In genomic region chr11:117177534-117178209, GRCh38 we compare ENCODE assay signal across 8 cellular contexts. TPM values are rescaled to one million over a fixed set of nuclear protein-coding genes. Genes with fewer than 3 reads are reported as not detected.
DNase-seq lines count a peak whose midpoint lies in the region; ATAC-seq and TF ChIP-seq lines count a peak whose summit lies in the region.

No MANE protein-coding gene starts in this region.

- H2AFZ ChIP-seq in GM23338, result peak overlapping the region; percentile 61; the same call in 1 of the 2 replicates

- CTCF ChIA-PET in activated CD4-positive, alpha-beta memory T cell treated with anti-CD3 and anti-CD28 coated beads for 36 hours (lab: Charles Lee), result interaction anchor here (0.6 to 5.1 kb wide), 5 partner anchors 12 to 323 kb away, joined by 4 to 61 read pairs (median 9); partner anchors contain the start of gene PAFAH1B2

- peak overlapping the region; percentile 88 for H3K27ac Mint-ChIP-seq in GM23338
- H3K27ac Mint-ChIP-seq in activated CD4-positive, alpha-beta memory T cell treated with anti-CD3 and anti-CD28 coated beads for 36 hours, result peak overlapping the region; percentile 79

- peaks cover 25% of the 10 kb centered on the region for H3K4me1 ChIP-seq in GM23338 (ENCODE audit: insufficient read depth)

- ATAC-seq in GM23338 (no peak), HG02938 (IDR thresholded peaks at IDR 0.05; ENCODE audit: unreplicated experiment) (no peak)

- POLR2A ChIA-PET in activated CD4-positive, alpha-beta memory T cell treated with anti-CD3 and anti-CD28 coated beads for 36 hours (lab: Charles Lee), result interaction anchor here (2.8 to 2.9 kb wide), 2 partner anchors 33 to 53 kb away, joined by 22 to 23 read pairs; partner anchors contain the start of genes PAFAH1B2 and PCSK7

- no peak for TF ChIP-seq CTCF in GM23338 (conservative IDR thresholded peaks at IDR 0.05; ENCODE audit: low read depth in 2 of 2)
- TF ChIP-seq CTCF in foreskin fibroblast (IDR thresholded peaks at IDR 0.05; ENCODE audit: low read depth, low read length), result no peak

- H3K36me3 Mint-ChIP-seq in GM23338 (ENCODE audit: low read depth), result peaks cover 2% of the 10 kb centered on the region
- no peaks in the 10 kb centered on the region for H3K36me3 Mint-ChIP-seq in activated CD4-positive, alpha-beta memory T cell treated with anti-CD3 and anti-CD28 coated beads for 36 hours

- H3K4me1 Mint-ChIP-seq in GM23338, result peaks cover 26% of the 10 kb centered on the region
- H3K4me1 Mint-ChIP-seq in activated CD4-positive, alpha-beta memory T cell treated with anti-CD3 and anti-CD28 coated beads for 36 hours (ENCODE audit: low read depth), result peaks cover 29% of the 10 kb centered on the region

- no peaks in the 10 kb centered on the region for H3K27me3 ChIP-seq in GM23338 (ENCODE audit: insufficient read depth)

- peaks cover 30% of the 10 kb centered on the region for H3F3A ChIP-seq in GM23338 (replicated peaks; ENCODE audit: low read depth)

- peak overlapping the region; percentile 95 for H3K4me3 Mint-ChIP-seq in GM23338
- peak overlapping the region; percentile 92 for H3K4me3 Mint-ChIP-seq in activated CD4-positive, alpha-beta memory T cell treated with anti-CD3 and anti-CD28 coated beads for 36 hours

- peak overlapping the region; percentile 95 for H3K27ac ChIP-seq in GM23338 (ENCODE audit: low read depth)

- no peaks in the 10 kb centered on the region for H3K36me3 ChIP-seq in GM23338 (ENCODE audit: insufficient read depth)

- H3K4me2 ChIP-seq in GM23338, result peak overlapping the region; percentile 97

- DNase-seq in GM23338 (ENCODE audit: low spot score), result no peak
- no peak for DNase-seq in activated CD4-positive, alpha-beta memory T cell treated with anti-CD3 and anti-CD28 coated beads for 36 hours
- DNase-seq in foreskin fibroblast, result no peak
- DNase-seq in skeletal muscle cell (ENCODE audit: low read depth), result no peak
- DNase-seq in T-helper 9 cell, result no peak
- no peak for DNase-seq in NCI-H2227 (lab: John Stamatoyannopoulos, UW; ENCODE audit: unreplicated experiment)
- no peak for DNase-seq in NCI-H82 treated with DMSO at 0.1 percent for 48 hours (lab: John Stamatoyannopoulos, UW; ENCODE audit: unreplicated experiment)

- peaks cover 15% of the 10 kb centered on the region for H3K27me3 Mint-ChIP-seq in GM23338 (ENCODE audit: insufficient read depth, low read depth, poor library complexity)
- H3K27me3 Mint-ChIP-seq in activated CD4-positive, alpha-beta memory T cell treated with anti-CD3 and anti-CD28 coated beads for 36 hours, result no peaks in the 10 kb centered on the region

- intact Hi-C loops in activated CD4-positive, alpha-beta memory T cell treated with anti-CD3 and anti-CD28 coated beads for 36 hours (cut with micrococcal nuclease), result loop anchor here (1.0 kb wide), 2 partner anchors 33 to 53 kb away; partner anchors contain the start of gene PAFAH1B2

- H3K9me2 ChIP-seq in GM23338 (ENCODE audit: insufficient read depth), result no peaks in the 10 kb centered on the region

- H3K9me3 Mint-ChIP-seq in GM23338, result no peaks in the 10 kb centered on the region
- no peaks in the 10 kb centered on the region for H3K9me3 Mint-ChIP-seq in activated CD4-positive, alpha-beta memory T cell treated with anti-CD3 and anti-CD28 coated beads for 36 hours

- H3K4me3 ChIP-seq in GM23338 (peak overlapping the region; percentile 95), foreskin fibroblast (ENCODE audit: low read depth in 1 of 2, low read length in 2 of 2) (peak overlapping the region; percentile 78 to 90), skeletal muscle cell (ENCODE audit: low read depth, low read length) (peak overlapping the region; percentile 82)

- peaks cover 5% of the 10 kb centered on the region; the same call in 1 of the 2 replicates for H3K79me2 ChIP-seq in GM23338 (replicated peaks; ENCODE audit: insufficient read depth)

- H4K20me1 ChIP-seq in GM23338 (replicated peaks; ENCODE audit: insufficient read depth), result no peaks in the 10 kb centered on the region

TF ChIP-seq in GM23338, 12 proteins besides CTCF, POLR2A, EP300 and RAD21 (continues in another document):
- TF ChIP-seq, protein P1, sequence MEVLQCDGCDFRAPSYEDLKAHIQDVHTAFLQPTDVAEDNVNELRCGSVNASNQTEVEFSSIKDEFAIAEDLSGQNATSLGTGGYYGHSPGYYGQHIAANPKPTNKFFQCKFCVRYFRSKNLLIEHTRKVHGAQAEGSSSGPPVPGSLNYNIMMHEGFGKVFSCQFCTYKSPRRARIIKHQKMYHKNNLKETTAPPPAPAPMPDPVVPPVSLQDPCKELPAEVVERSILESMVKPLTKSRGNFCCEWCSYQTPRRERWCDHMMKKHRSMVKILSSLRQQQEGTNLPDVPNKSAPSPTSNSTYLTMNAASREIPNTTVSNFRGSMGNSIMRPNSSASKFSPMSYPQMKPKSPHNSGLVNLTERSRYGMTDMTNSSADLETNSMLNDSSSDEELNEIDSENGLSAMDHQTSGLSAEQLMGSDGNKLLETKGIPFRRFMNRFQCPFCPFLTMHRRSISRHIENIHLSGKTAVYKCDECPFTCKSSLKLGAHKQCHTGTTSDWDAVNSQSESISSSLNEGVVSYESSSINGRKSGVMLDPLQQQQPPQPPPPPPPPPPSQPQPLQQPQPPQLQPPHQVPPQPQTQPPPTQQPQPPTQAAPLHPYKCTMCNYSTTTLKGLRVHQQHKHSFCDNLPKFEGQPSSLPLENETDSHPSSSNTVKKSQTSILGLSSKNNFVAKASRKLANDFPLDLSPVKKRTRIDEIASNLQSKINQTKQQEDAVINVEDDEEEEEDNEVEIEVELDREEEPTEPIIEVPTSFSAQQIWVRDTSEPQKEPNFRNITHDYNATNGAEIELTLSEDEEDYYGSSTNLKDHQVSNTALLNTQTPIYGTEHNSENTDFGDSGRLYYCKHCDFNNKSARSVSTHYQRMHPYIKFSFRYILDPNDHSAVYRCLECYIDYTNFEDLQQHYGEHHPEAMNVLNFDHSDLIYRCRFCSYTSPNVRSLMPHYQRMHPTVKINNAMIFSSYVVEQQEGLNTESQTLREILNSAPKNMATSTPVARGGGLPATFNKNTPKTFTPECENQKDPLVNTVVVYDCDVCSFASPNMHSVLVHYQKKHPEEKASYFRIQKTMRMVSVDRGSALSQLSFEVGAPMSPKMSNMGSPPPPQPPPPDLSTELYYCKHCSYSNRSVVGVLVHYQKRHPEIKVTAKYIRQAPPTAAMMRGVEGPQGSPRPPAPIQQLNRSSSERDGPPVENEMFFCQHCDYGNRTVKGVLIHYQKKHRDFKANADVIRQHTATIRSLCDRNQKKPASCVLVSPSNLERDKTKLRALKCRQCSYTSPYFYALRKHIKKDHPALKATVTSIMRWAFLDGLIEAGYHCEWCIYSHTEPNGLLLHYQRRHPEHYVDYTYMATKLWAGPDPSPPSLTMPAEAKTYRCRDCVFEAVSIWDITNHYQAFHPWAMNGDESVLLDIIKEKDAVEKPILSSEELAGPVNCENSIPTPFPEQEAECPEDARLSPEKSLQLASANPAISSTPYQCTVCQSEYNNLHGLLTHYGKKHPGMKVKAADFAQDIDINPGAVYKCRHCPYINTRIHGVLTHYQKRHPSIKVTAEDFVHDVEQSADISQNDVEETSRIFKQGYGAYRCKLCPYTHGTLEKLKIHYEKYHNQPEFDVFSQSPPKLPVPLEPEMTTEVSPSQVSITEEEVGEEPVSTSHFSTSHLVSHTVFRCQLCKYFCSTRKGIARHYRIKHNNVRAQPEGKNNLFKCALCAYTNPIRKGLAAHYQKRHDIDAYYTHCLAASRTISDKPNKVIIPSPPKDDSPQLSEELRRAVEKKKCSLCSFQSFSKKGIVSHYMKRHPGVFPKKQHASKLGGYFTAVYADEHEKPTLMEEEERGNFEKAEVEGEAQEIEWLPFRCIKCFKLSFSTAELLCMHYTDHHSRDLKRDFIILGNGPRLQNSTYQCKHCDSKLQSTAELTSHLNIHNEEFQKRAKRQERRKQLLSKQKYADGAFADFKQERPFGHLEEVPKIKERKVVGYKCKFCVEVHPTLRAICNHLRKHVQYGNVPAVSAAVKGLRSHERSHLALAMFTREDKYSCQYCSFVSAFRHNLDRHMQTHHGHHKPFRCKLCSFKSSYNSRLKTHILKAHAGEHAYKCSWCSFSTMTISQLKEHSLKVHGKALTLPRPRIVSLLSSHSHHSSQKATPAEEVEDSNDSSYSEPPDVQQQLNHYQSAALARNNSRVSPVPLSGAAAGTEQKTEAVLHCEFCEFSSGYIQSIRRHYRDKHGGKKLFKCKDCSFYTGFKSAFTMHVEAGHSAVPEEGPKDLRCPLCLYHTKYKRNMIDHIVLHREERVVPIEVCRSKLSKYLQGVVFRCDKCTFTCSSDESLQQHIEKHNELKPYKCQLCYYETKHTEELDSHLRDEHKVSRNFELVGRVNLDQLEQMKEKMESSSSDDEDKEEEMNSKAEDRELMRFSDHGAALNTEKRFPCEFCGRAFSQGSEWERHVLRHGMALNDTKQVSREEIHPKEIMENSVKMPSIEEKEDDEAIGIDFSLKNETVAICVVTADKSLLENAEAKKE (CRISPR knock-in tag; IDR thresholded peaks at IDR 0.05), result no peak
- no peak for TF ChIP-seq CREB1 (CRISPR knock-in tag; IDR thresholded peaks at IDR 0.05; ENCODE audit: low read depth)
- TF ChIP-seq POLR2AphosphoS5 (IDR thresholded peaks at IDR 0.05; ENCODE audit: low read depth), result no peak

RNA-seq across cellular contexts. Expression of gene SIDT2, which starts 0.9 kb away (rescaled TPM):
- 11.3 and 12.1 TPM in 2 replicates for total RNA-seq in GM23338 (2014; rRNA removed; shearing (Covaris generic))
- 7.5 and 9.2 TPM in 2 replicates for polyA plus RNA-seq in GM23338 (2016; fragmentation: Nextera tagmentation; extraction: Ambion mirVana)
- total RNA-seq in activated CD4-positive, alpha-beta memory T cell treated with anti-CD3 and anti-CD28 coated beads for 36 hours, result 10 to 100 TPM; 21.5 to 26.0 TPM

RNA-seq across cellular contexts. Expression of gene TAGLN, which starts 21.5 kb away (rescaled TPM):
- total RNA-seq in GM23338 (2014; rRNA removed; shearing (Covaris generic)), result 130 and 138 TPM in 2 replicates
- 86.8 TPM in 2 replicates for polyA plus RNA-seq in GM23338 (2016; fragmentation: Nextera tagmentation; extraction: Ambion mirVana)
- 1 to 10 TPM; 3.1 to 4.0 TPM for total RNA-seq in activated CD4-positive, alpha-beta memory T cell treated with anti-CD3 and anti-CD28 coated beads for 36 hours

RNA-seq across cellular contexts. Expression of gene PAFAH1B2, which starts 33.6 kb away (rescaled TPM):
- 143 and 148 TPM in 2 replicates for total RNA-seq in GM23338 (2014; rRNA removed; shearing (Covaris generic))
- polyA plus RNA-seq in GM23338 (2016; fragmentation: Nextera tagmentation; extraction: Ambion mirVana), result 74.1 and 87.5 TPM in 2 replicates
- 10 to 100 TPM; 61.3 to 61.5 TPM for total RNA-seq in activated CD4-positive, alpha-beta memory T cell treated with anti-CD3 and anti-CD28 coated beads for 36 hours

RNA-seq across cellular contexts. Expression of gene PCSK7, which starts 54.2 kb away (rescaled TPM):
- 46.4 and 61.1 TPM in 2 replicates for total RNA-seq in GM23338 (2014; rRNA removed; shearing (Covaris generic))
- 12.4 and 12.5 TPM in 2 replicates for polyA plus RNA-seq in GM23338 (2016; fragmentation: Nextera tagmentation; extraction: Ambion mirVana)
- total RNA-seq in activated CD4-positive, alpha-beta memory T cell treated with anti-CD3 and anti-CD28 coated beads for 36 hours, result 100 to 1,000 TPM; 104 to 105 TPM

RNA-seq across cellular contexts. Expression of gene RNF214, which starts 54.8 kb away (rescaled TPM):
- 19.4 and 23.5 TPM in 2 replicates for total RNA-seq in GM23338 (2014; rRNA removed; shearing (Covaris generic))
- 23.6 and 28.4 TPM in 2 replicates for polyA plus RNA-seq in GM23338 (2016; fragmentation: Nextera tagmentation; extraction: Ambion mirVana)
- 10 to 100 TPM; 16.9 to 18.3 TPM for total RNA-seq in activated CD4-positive, alpha-beta memory T cell treated with anti-CD3 and anti-CD28 coated beads for 36 hours

Comparison
In these comparisons a context has a peak if more than half of its experiments do, and no peak if none do; other contexts are left out.
1. RNA of gene TAGLN, which starts 21.5 kb away (total RNA-seq): 130 to 138 TPM in GM23338; 3.1 to 4.0 TPM in activated CD4-positive, alpha-beta memory T cell treated with anti-CD3 and anti-CD28 coated beads for 36 hours; every median in the first group is over 10 times any median in the second.
2. Peak in every context shown above with its lines, with median percentiles within 50 percentile points of each other: H3K4me3 ChIP-seq.